Comparison of ENCODE assay signal across 8 cellular contexts in genomic region chr4:46648088-46648744, GRCh38.
DNase-seq lines count a peak whose midpoint lies in the region; TF ChIP-seq lines count a peak whose summit lies in the region.

No MANE protein-coding gene starts in this region.

- H3K36me3 ChIP-seq in HAP-1 (replicated peaks) = no peaks in the 10 kb centered on the region

- H3K27ac Mint-ChIP-seq in neural crest cell (ENCODE audit: unreplicated experiment) = no peak overlapping the region

- H3K4me1 ChIP-seq in HAP-1 = no peaks in the 10 kb centered on the region

- peaks cover 14% of the 10 kb centered on the region for H3K27me3 Mint-ChIP-seq in neural crest cell (ENCODE audit: low read depth)

- no peaks in the 10 kb centered on the region for H3K36me3 Mint-ChIP-seq in neural crest cell (ENCODE audit: low read depth)

- H3K9me3 ChIP-seq in HAP-1 = no peaks in the 10 kb centered on the region

- H3K4me3 Mint-ChIP-seq in neural crest cell = no peak overlapping the region

- no peaks in the 10 kb centered on the region for H3K27me3 ChIP-seq in HAP-1 (ENCODE audit: low read depth)

- H3K4me1 Mint-ChIP-seq in neural crest cell = no peaks in the 10 kb centered on the region

- peaks cover 3% of the 10 kb centered on the region for H3K9me3 Mint-ChIP-seq in neural crest cell

- DNase-seq in NCI-H2029 (lab: John Stamatoyannopoulos, UW) (peak; percentile 35), NCI-H2029 treated with DMSO at 0.1 percent for 48 hours (lab: John Stamatoyannopoulos, UW) (no peak), HAP-1 (ENCODE audit: low spot score in 2 of 2) (peak; percentile 43 to 51), LNCaP clone FGC (ENCODE audit: low read depth) (peak; percentile 58), amniotic epithelial cell (ENCODE audit: low read depth) (peak; percentile 72), neural crest cell (ENCODE audit: low read depth, low spot score) (peak; percentile 21)
- DNase-seq in stimulated activated CD4-positive, alpha-beta T cell treated with anti-CD3 and anti-CD28 coated beads, Interleukin-4, amount 100 ng/mL, for 1 hour = no peak
- no peak for DNase-seq in stimulated activated CD4-positive, alpha-beta T cell treated with anti-CD3 and anti-CD28 coated beads, Interleukin-4, amount 100 ng/mL, for 4 hours

- in situ Hi-C loops in HAP-1 (cut with MboI; ENCODE audit: low sequenced_read_pairs) = no loop called here

- H3K4me3 ChIP-seq in HAP-1 (no peak overlapping the region), LNCaP clone FGC (ENCODE audit: low read depth, low read length) (no peak overlapping the region)

- TF ChIP-seq CTCF in LNCaP clone FGC (IDR thresholded peaks at IDR 0.05; ENCODE audit: control insufficient read depth, extremely low read depth, insufficient read depth) (peak; percentile 96), neural crest cell (conservative IDR thresholded peaks at IDR 0.05) (peak; percentile 74)

Comparison
In these comparisons a context has a peak if more than half of its experiments do, and no peak if none do; other contexts are left out.
1. DNase-seq: peak in NCI-H2029 (single experiment), HAP-1 (2 of 2), LNCaP clone FGC (single experiment), amniotic epithelial cell (single experiment) and neural crest cell (single experiment); none in NCI-H2029 treated with DMSO at 0.1 percent for 48 hours (single experiment), stimulated activated CD4-positive, alpha-beta T cell treated with anti-CD3 and anti-CD28 coated beads, Interleukin-4, amount 100 ng/mL, for 1 hour (single experiment) and stimulated activated CD4-positive, alpha-beta T cell treated with anti-CD3 and anti-CD28 coated beads, Interleukin-4, amount 100 ng/mL, for 4 hours (0 of 2).